Comparison of ENCODE assay signal across 25 cellular contexts in the genomic region with DNA sequence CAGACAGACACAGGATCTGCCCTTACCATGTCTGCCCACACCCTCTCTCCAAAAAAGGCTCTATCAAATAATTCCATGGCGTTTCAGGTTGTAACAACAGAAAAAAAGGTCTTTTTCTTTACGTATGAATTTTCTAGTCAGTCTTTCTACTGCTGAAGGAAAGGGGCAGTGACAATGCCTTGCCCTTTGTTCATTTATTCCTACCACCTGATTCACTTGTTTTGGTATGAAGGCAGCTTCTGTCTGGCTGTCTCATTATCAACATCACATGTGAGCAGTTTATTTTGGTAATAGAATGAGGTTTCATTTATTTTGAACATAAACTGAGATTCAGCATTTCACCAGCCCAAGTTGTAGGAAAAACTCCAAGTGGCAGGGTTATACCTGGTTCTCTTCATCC.
DNase-seq lines count a peak whose midpoint lies in the region; ATAC-seq and TF ChIP-seq lines count a peak whose summit lies in the region.
"Had no signal": no experiment of that assay in that cellular context is flagged by ENCODE, and none has a peak within 500 bp of the region (broad histone marks: within the 10 kb centered on the region; RNA-seq: fewer than 3 reads in every experiment).

No MANE protein-coding gene starts in this region.

- ATAC-seq in GM18498 (IDR thresholded peaks at IDR 0.05; ENCODE audit: unreplicated experiment): no peak
- ATAC-seq: activated CD8-positive, alpha-beta memory T cell treated with anti-CD3 and anti-CD28 coated beads, Interleukin-2, amount 10 ng/mL, durations not matched to agents 7 days and 5 days; HCT116; left lobe of liver had no signal

- H3K27ac Mint-ChIP-seq in glutamatergic neuron (ENCODE audit: unreplicated experiment): peak overlapping the region; percentile 98
- H3K27ac Mint-ChIP-seq: activated CD4-positive, alpha-beta T cell treated with anti-CD3 and anti-CD28 coated beads, Interleukin-2, amount 10 ng/mL, durations not matched to agents 7 days and 5 days; activated CD8-positive, alpha-beta memory T cell treated with anti-CD3 and anti-CD28 coated beads, Interleukin-2, amount 10 ng/mL, durations not matched to agents 7 days and 5 days; activated naive CD4-positive, alpha-beta T cell treated with anti-CD3 and anti-CD28 coated beads, Interleukin-2, amount 50 U/mL, for 24 hours; activated T-helper 1 cell treated with anti-CD3 and anti-CD28 coated beads, Interleukin-12 subunit alpha, Interleukin-12 subunit beta, Interleukin-2, Interleukin-4 antibody, amounts not matched to agents 30 ng/mL and 10 ng/mL and 1 ng/mL, durations not matched to agents 14 hours and 24 hours and 36 hours; T-helper 2 cell treated with Interferon-gamma antibody and Interleukin-4, amounts not matched to agents 5 μg/mL and 100 μg/mL, for 36 hours had no signal

- no peak overlapping the region for H3K4me3 Mint-ChIP-seq in glutamatergic neuron (ENCODE audit: unreplicated experiment)
- H3K4me3 Mint-ChIP-seq: activated CD4-positive, alpha-beta T cell treated with anti-CD3 and anti-CD28 coated beads, Interleukin-2, amount 10 ng/mL, durations not matched to agents 7 days and 5 days; activated CD8-positive, alpha-beta memory T cell treated with anti-CD3 and anti-CD28 coated beads, Interleukin-2, amount 10 ng/mL, durations not matched to agents 7 days and 5 days; activated naive CD4-positive, alpha-beta T cell treated with anti-CD3 and anti-CD28 coated beads, Interleukin-2, amount 50 U/mL, for 24 hours; activated T-helper 1 cell treated with anti-CD3 and anti-CD28 coated beads, Interleukin-12 subunit alpha, Interleukin-12 subunit beta, Interleukin-2, Interleukin-4 antibody, amounts not matched to agents 30 ng/mL and 10 ng/mL and 1 ng/mL, durations not matched to agents 14 hours and 24 hours and 36 hours; CD4-positive, CD25-positive, alpha-beta regulatory T cell; central memory CD8-positive, alpha-beta T cell; T-helper 2 cell treated with Interferon-gamma antibody and Interleukin-4, amounts not matched to agents 5 μg/mL and 100 μg/mL, for 36 hours had no signal

- H3K36me3 Mint-ChIP-seq in glutamatergic neuron (ENCODE audit: unreplicated experiment): peaks cover under 1% of the 10 kb centered on the region
- H3K36me3 Mint-ChIP-seq: activated CD8-positive, alpha-beta memory T cell treated with anti-CD3 and anti-CD28 coated beads, Interleukin-2, amount 10 ng/mL, durations not matched to agents 7 days and 5 days; activated naive CD4-positive, alpha-beta T cell treated with anti-CD3 and anti-CD28 coated beads, Interleukin-2, amount 50 U/mL, for 24 hours; CD4-positive, CD25-positive, alpha-beta regulatory T cell had no signal

- TF ChIP-seq POLR2A in erythroblast (IDR thresholded peaks at IDR 0.05; ENCODE audit: low read length): no peak

- peaks cover 11% of the 10 kb centered on the region for H3K27me3 Mint-ChIP-seq in glutamatergic neuron (ENCODE audit: unreplicated experiment)
- H3K27me3 Mint-ChIP-seq: activated naive CD4-positive, alpha-beta T cell treated with anti-CD3 and anti-CD28 coated beads, Interleukin-2, amount 50 U/mL, for 24 hours had no signal

- H3K4me3 ChIP-seq in SJSA1 (no peak overlapping the region), stomach smooth muscle (ENCODE audit: low read length in 2 of 2) (no peak overlapping the region)
- H3K4me3 ChIP-seq: hepatocyte, SK-N-MC had no signal

- TF ChIP-seq CTCF in C4-2B (conservative IDR thresholded peaks at IDR 0.05) (no peak), glutamatergic neuron (IDR thresholded peaks at IDR 0.05; ENCODE audit: partially characterized antibody, unreplicated experiment) (no peak)

- H3K4me1 ChIP-seq in SJSA1 (replicated peaks): peaks cover 63% of the 10 kb centered on the region
- H3K4me1 ChIP-seq in stomach smooth muscle (ENCODE audit: control insufficient read depth, insufficient read depth, low read length): peaks cover 56% of the 10 kb centered on the region
- H3K4me1 ChIP-seq: parathyroid adenoma had no signal

- DNase-seq in SJSA1 (ENCODE audit: low read depth in 1 of 2, low spot score in 2 of 2) (no peak), glutamatergic neuron (no peak), NCI-H187 treated with DMSO at 0.1 percent for 48 hours (lab: John Stamatoyannopoulos, UW) (no peak), erythroblast (lab: John Stamatoyannopoulos, UW) (no peak)
- DNase-seq: activated CD4-positive, alpha-beta T cell treated with anti-CD3 and anti-CD28 coated beads, Interleukin-2, amount 10 ng/mL, durations not matched to agents 7 days and 5 days; activated CD8-positive, alpha-beta memory T cell treated with anti-CD3 and anti-CD28 coated beads, Interleukin-2, amount 10 ng/mL, durations not matched to agents 7 days and 5 days; anterior cingulate cortex; CD4-positive, CD25-positive, alpha-beta regulatory T cell; NCI-H1105; NCI-H2029 treated with DMSO at 0.1 percent for 48 hours; NCI-H2227 treated with DMSO at 0.1 percent for 48 hours; NCI-H748 treated with DMSO at 0.1 percent for 48 hours; stimulated activated CD8-positive, alpha-beta memory T cell treated with anti-CD3 and anti-CD28 coated beads, Interleukin-4, amount 100 ng/mL, for 48 hours had no signal

- H3K27me3 ChIP-seq in SJSA1 (replicated peaks): no peaks in the 10 kb centered on the region
- H3K27me3 ChIP-seq in stomach smooth muscle (ENCODE audit: control insufficient read depth in 1 of 2, insufficient read depth in 2 of 2, low read length in 2 of 2): no peaks in the 10 kb centered on the region

- H3K9me3 Mint-ChIP-seq in glutamatergic neuron (ENCODE audit: unreplicated experiment): peaks cover 16% of the 10 kb centered on the region
- H3K9me3 Mint-ChIP-seq: activated naive CD4-positive, alpha-beta T cell treated with anti-CD3 and anti-CD28 coated beads, Interleukin-2, amount 50 U/mL, for 24 hours; central memory CD8-positive, alpha-beta T cell had no signal

- no peak overlapping the region for H3K9ac ChIP-seq in stomach smooth muscle (ENCODE audit: low read length in 2 of 2)
- H3K9ac ChIP-seq: parathyroid adenoma had no signal

- peak overlapping the region; percentile 95 for H3K27ac ChIP-seq in C4-2B
- H3K27ac ChIP-seq in SJSA1: peak overlapping the region; percentile 93
- H3K27ac ChIP-seq in stomach smooth muscle (ENCODE audit: low read length): peak overlapping the region; percentile 85
- H3K27ac ChIP-seq: hepatocyte, parathyroid adenoma, SK-N-MC had no signal

- peaks cover 67% of the 10 kb centered on the region for H3K4me1 Mint-ChIP-seq in glutamatergic neuron (ENCODE audit: low read depth, unreplicated experiment)
- H3K4me1 Mint-ChIP-seq: activated CD4-positive, alpha-beta T cell treated with anti-CD3 and anti-CD28 coated beads, Interleukin-2, amount 10 ng/mL, durations not matched to agents 7 days and 5 days; activated CD8-positive, alpha-beta memory T cell treated with anti-CD3 and anti-CD28 coated beads, Interleukin-2, amount 10 ng/mL, durations not matched to agents 7 days and 5 days; activated naive CD4-positive, alpha-beta T cell treated with anti-CD3 and anti-CD28 coated beads, Interleukin-2, amount 50 U/mL, for 24 hours; CD4-positive, CD25-positive, alpha-beta regulatory T cell; central memory CD8-positive, alpha-beta T cell had no signal

- H3K36me3 ChIP-seq in SJSA1: no peaks in the 10 kb centered on the region
- H3K36me3 ChIP-seq in stomach smooth muscle (ENCODE audit: control insufficient read depth in 2 of 2, insufficient read depth in 2 of 2, low read length in 2 of 2): no peaks in the 10 kb centered on the region

- no peaks in the 10 kb centered on the region for H3K9me3 ChIP-seq in SJSA1 (replicated peaks)
- H3K9me3 ChIP-seq in stomach smooth muscle (ENCODE audit: control insufficient read depth in 2 of 2, low read length in 2 of 2): no peaks in the 10 kb centered on the region
